ENCODE assay signal across 8 cellular contexts in genomic region chr1:52365091-52365745, GRCh38. TPM values are rescaled to one million over a fixed set of nuclear protein-coding genes. Genes with fewer than 3 reads are reported as not detected.
DNase-seq lines count a peak whose midpoint lies in the region; ATAC-seq and TF ChIP-seq lines count a peak whose summit lies in the region.

No MANE protein-coding gene starts in this region.

- H3K9me3 ChIP-seq in Loucy (ENCODE audit: insufficient read depth, low read depth, low read length): no peaks in the 10 kb centered on the region

- peaks cover 36% of the 10 kb centered on the region for H3K79me2 ChIP-seq in Loucy (ENCODE audit: insufficient read depth, low read length)

- intact Hi-C loops in head of caudate nucleus (cut with DNase I): loop anchor here (5.0 kb wide), 2 partner anchors 37 to 308 kb away; partner anchors contain the start of genes BTF3L4, ORC1, PRPF38A and TXNDC12

- TF ChIP-seq CTCF in Loucy (conservative IDR thresholded peaks at IDR 0.05; ENCODE audit: low read length): no peak
- no peak for TF ChIP-seq CTCF in omental fat pad (IDR thresholded peaks at IDR 0.05)

- peaks cover 15% of the 10 kb centered on the region; the same call in 1 of the 2 replicates for H3K36me3 ChIP-seq in Loucy (ENCODE audit: insufficient read depth, low read length)

- H3F3A ChIP-seq in Loucy (ENCODE audit: low read depth): peaks cover 5% of the 10 kb centered on the region; the same call in 1 of the 2 replicates

- peak overlapping the region; percentile 83 for H3K9ac ChIP-seq in Loucy (ENCODE audit: low read depth, low read length, poor library complexity, severe bottlenecking)

- peaks cover 52% of the 10 kb centered on the region for H3K4me1 Mint-ChIP-seq in activated naive CD8-positive, alpha-beta T cell (ENCODE audit: low read depth)

- H3K4me3 ChIP-seq in Loucy (ENCODE audit: low read length, poor library complexity, severe bottlenecking): peak overlapping the region; percentile 86

- H2AFZ ChIP-seq in Loucy (ENCODE audit: low read length): peak overlapping the region; percentile 93

- peak overlapping the region; percentile 92 for H3K27ac Mint-ChIP-seq in activated naive CD8-positive, alpha-beta T cell

- H3K4me2 ChIP-seq in Loucy (ENCODE audit: low read depth, low read length, poor library complexity, severe bottlenecking): peak overlapping the region; percentile 90

- DNase-seq in activated effector memory CD4-positive, alpha-beta T cell treated with anti-CD3 and anti-CD28 coated beads, Interleukin-2, amount 50 U/mL, for 16 hours: peak; percentile 67
- DNase-seq in activated effector memory CD4-positive, alpha-beta T cell treated with Interleukin-2 at 50 U/mL for 16 hours: no peak
- DNase-seq in head of caudate nucleus (peak in 40 of 42 donors; percentile 1 to 76 (median 48)), omental fat pad (ENCODE audit: low spot score) (peak; percentile 62)

- no peaks in the 10 kb centered on the region for H3K9me3 Mint-ChIP-seq in activated naive CD8-positive, alpha-beta T cell (ENCODE audit: low read depth)

- no peaks in the 10 kb centered on the region for H3K27me3 ChIP-seq in Loucy (ENCODE audit: insufficient read depth, low read length, poor library complexity, severe bottlenecking)

- no peaks in the 10 kb centered on the region for H3K9me2 ChIP-seq in Loucy (replicated peaks; ENCODE audit: low read depth, low read length)

- H4K20me1 ChIP-seq in Loucy (ENCODE audit: insufficient read depth, low read length, poor library complexity, severe bottlenecking): peaks cover 18% of the 10 kb centered on the region

- H3K4me3 Mint-ChIP-seq in activated naive CD8-positive, alpha-beta T cell: peak overlapping the region; percentile 97

- H3K4me1 ChIP-seq in Loucy (ENCODE audit: insufficient read depth, low read length, poor library complexity, severe bottlenecking): peaks cover 30% of the 10 kb centered on the region

- H3K27me3 Mint-ChIP-seq in activated naive CD8-positive, alpha-beta T cell: no peaks in the 10 kb centered on the region

- peak; percentile 48 for ATAC-seq in omental fat pad (ENCODE audit: low FRiP score)
- ATAC-seq in GM21528 (IDR thresholded peaks at IDR 0.05; ENCODE audit: low FRiP score, unreplicated experiment): no peak
- no peak for ATAC-seq in activated CD4-positive, CD25-positive, alpha-beta regulatory T cell treated with anti-CD3 and anti-CD28 coated beads, Interleukin-2, amount 50 U/mL, for 24 hours

- H3K36me3 Mint-ChIP-seq in activated naive CD8-positive, alpha-beta T cell: peaks cover 2% of the 10 kb centered on the region

RNA-seq across cellular contexts. Expression of gene CC2D1B, which starts 0.8 kb away (rescaled TPM):
- 10 to 100 TPM; 23.8 to 33.9 (median 29.9) TPM for total RNA-seq in omental fat pad

RNA-seq across cellular contexts. Expression of gene ORC1, which starts 39.0 kb away (rescaled TPM):
- 1 to 10 TPM in 2 of 4 donors, under 1 TPM in 2; 0.25 to 1.6 (median 0.92) TPM for total RNA-seq in omental fat pad

RNA-seq across cellular contexts. Expression of gene PRPF38A, which starts 39.2 kb away (rescaled TPM):
- 10 to 100 TPM; 10.7 to 24.0 (median 13.8) TPM for total RNA-seq in omental fat pad
